8 cellular contexts compared by ENCODE assay signal in genomic region chr1:215983680-215984079, GRCh38.
"Had no signal": no experiment of that assay in that cellular context is flagged by ENCODE, and none has a peak within 500 bp of the region (broad histone marks: within the 10 kb centered on the region; RNA-seq: fewer than 3 reads in every experiment).

No MANE protein-coding gene starts in this region.

- H3K4me3 ChIP-seq: GM23248, HAP-1 had no signal

- FAIRE-seq: HTR-8/SVneo had no signal

- ATAC-seq: HCT116 had no signal

- H3K9ac ChIP-seq: GM23248 had no signal

- H2AFZ ChIP-seq: GM23248 had no signal

- H3K27ac ChIP-seq: GM23248 had no signal

- H3K4me1 ChIP-seq: HAP-1 had no signal

- H3K36me3 ChIP-seq: HAP-1 had no signal

- H3K9me3 ChIP-seq: HAP-1 had no signal

- DNase-seq: GM23248, H7, HFFc6, IMR-90, KBM-7 had no signal
